In the genomic region with DNA sequence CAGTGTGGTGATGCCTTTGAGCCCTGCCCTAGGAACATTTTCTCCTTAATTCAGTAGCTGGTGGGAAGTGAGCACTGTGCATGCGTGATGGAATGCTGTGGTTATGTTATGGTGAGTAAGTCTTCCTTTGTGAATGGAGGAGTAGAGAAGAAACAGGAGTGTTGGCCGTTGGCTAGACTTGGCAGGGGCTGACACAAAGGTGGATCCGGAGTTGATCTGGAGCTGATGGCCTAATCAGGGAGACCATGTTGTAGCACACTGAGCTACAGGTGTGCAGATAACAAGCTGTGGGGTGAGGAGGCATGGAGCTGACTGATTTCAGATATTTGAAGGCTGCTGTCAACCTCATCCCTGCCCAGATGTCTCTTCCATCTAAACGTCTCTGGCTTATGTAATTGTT, we compare ENCODE assay signal across 14 cellular contexts.
DNase-seq lines count a peak whose midpoint lies in the region; ATAC-seq and TF ChIP-seq lines count a peak whose summit lies in the region.
"Had no signal": no experiment of that assay in that cellular context is flagged by ENCODE, and none has a peak within 500 bp of the region (broad histone marks: within the 10 kb centered on the region; RNA-seq: fewer than 3 reads in every experiment).

No MANE protein-coding gene starts in this region.

- H3K9me3 ChIP-seq in GM23248 (ENCODE audit: low read depth), result no peaks in the 10 kb centered on the region

- no peaks in the 10 kb centered on the region for H3K79me2 ChIP-seq in GM23248 (ENCODE audit: insufficient read depth)

- DNase-seq in GM23248, result peak; percentile 80
- peak; percentile 16 for DNase-seq in RWPE1 (ENCODE audit: low spot score)
- peak; percentile 72 for DNase-seq in epithelial cell of esophagus (ENCODE audit: low read depth)
- DNase-seq in stimulated activated naive B cell treated with anti-CD40 and anti-IgM and Interleukin-4, amounts not matched to agents 10 μg/mL and 1 μg/mL and 100 μg/mL, for 72 hours, result no peak
- DNase-seq in effector CD8-positive, alpha-beta T cell (lab: John Stamatoyannopoulos, UW), result no peak
- no peak for DNase-seq in activated CD4-positive, alpha-beta T cell treated with anti-CD3 and anti-CD28 coated beads, Interleukin-2, amount 10 ng/mL, durations not matched to agents 24 days and 14 days
- DNase-seq in lower leg skin (ENCODE audit: low spot score in 2 of 2), result no peak
- DNase-seq: activated naive CD4-positive, alpha-beta T cell treated with anti-CD3 and anti-CD28 coated beads for 36 hours; Calu3; NCI-H187 treated with DMSO at 0.1 percent for 48 hours; SHP77; stimulated activated naive CD8-positive, alpha-beta T cell treated with anti-CD3 and anti-CD28 coated beads, Interleukin-15, Interleukin-2, amounts not matched to agents 100 U/mL and 50 U/mL, for 24 hours had no signal

- no peaks in the 10 kb centered on the region for H3K36me3 ChIP-seq in GM23248 (ENCODE audit: low read depth)

- TF ChIP-seq POLR2A in lower leg skin (IDR thresholded peaks at IDR 0.05), result no peak

- H3K9me3 Mint-ChIP-seq in stimulated activated naive B cell treated with anti-CD40 and anti-IgM and Interleukin-4, amounts not matched to agents 10 μg/mL and 1 μg/mL and 100 μg/mL, for 72 hours, result no peaks in the 10 kb centered on the region
- no peaks in the 10 kb centered on the region for H3K9me3 Mint-ChIP-seq in activated CD4-positive, alpha-beta T cell treated with anti-CD3 and anti-CD28 coated beads, Interleukin-2, amount 10 ng/mL, durations not matched to agents 24 days and 14 days
- H3K9me3 Mint-ChIP-seq: activated naive CD4-positive, alpha-beta T cell treated with anti-CD3 and anti-CD28 coated beads for 36 hours had no signal

- peak overlapping the region; percentile 25 for H3K27ac Mint-ChIP-seq in stimulated activated naive B cell treated with anti-CD40 and anti-IgM and Interleukin-4, amounts not matched to agents 10 μg/mL and 1 μg/mL and 100 μg/mL, for 72 hours
- H3K27ac Mint-ChIP-seq in activated CD4-positive, alpha-beta T cell treated with anti-CD3 and anti-CD28 coated beads, Interleukin-2, amount 10 ng/mL, durations not matched to agents 24 days and 14 days, result no peak overlapping the region
- H3K27ac Mint-ChIP-seq: activated naive CD4-positive, alpha-beta T cell treated with anti-CD3 and anti-CD28 coated beads for 36 hours had no signal

- intact Hi-C loops in activated CD4-positive, alpha-beta T cell treated with anti-CD3 and anti-CD28 coated beads, Interleukin-2, amount 10 ng/mL, durations not matched to agents 24 days and 14 days (cut with micrococcal nuclease), result no loop called here
- intact Hi-C loops in lower leg skin (cut with DNase I; ENCODE audit: low total_unique reads), result no loop called here

- no peaks in the 10 kb centered on the region for H3K36me3 Mint-ChIP-seq in stimulated activated naive B cell treated with anti-CD40 and anti-IgM and Interleukin-4, amounts not matched to agents 10 μg/mL and 1 μg/mL and 100 μg/mL, for 72 hours
- H3K36me3 Mint-ChIP-seq in activated CD4-positive, alpha-beta T cell treated with anti-CD3 and anti-CD28 coated beads, Interleukin-2, amount 10 ng/mL, durations not matched to agents 24 days and 14 days (ENCODE audit: low read depth), result no peaks in the 10 kb centered on the region

- no peak overlapping the region for H3K4me3 Mint-ChIP-seq in stimulated activated naive B cell treated with anti-CD40 and anti-IgM and Interleukin-4, amounts not matched to agents 10 μg/mL and 1 μg/mL and 100 μg/mL, for 72 hours
- no peak overlapping the region for H3K4me3 Mint-ChIP-seq in activated CD4-positive, alpha-beta T cell treated with anti-CD3 and anti-CD28 coated beads, Interleukin-2, amount 10 ng/mL, durations not matched to agents 24 days and 14 days
- H3K4me3 Mint-ChIP-seq: activated naive CD4-positive, alpha-beta T cell treated with anti-CD3 and anti-CD28 coated beads for 36 hours had no signal

- peak overlapping the region; percentile 3; the same call in 1 of the 2 replicates for H2AFZ ChIP-seq in GM23248

- in situ Hi-C loops in GM23248 (cut with MboI), result no loop called here

- no peak overlapping the region for H3K4me3 ChIP-seq in GM23248
- H3K4me3 ChIP-seq in epithelial cell of esophagus (ENCODE audit: low read length), result no peak overlapping the region
- no peak overlapping the region for H3K4me3 ChIP-seq in lower leg skin (ENCODE audit: low read depth, poor library complexity, severe bottlenecking)
- H3K4me3 ChIP-seq: lung had no signal

- WGBS in GM23248 (ENCODE audit: low coverage in 1 of 2, low lambda C conversion rate in 2 of 2, missing lambda C conversion rate in 2 of 2), 2 experiments, result 45 to 67% methylated on average over 4 of the region's 4 CpGs
- 85 to 86% methylated on average over 4 of the region's 4 CpGs for whole genome bisulfite sequencing in lower leg skin, 2 donors

- H3K27ac ChIP-seq in GM23248 (no peak overlapping the region), RWPE1 (no peak overlapping the region)

- peaks cover 16% of the 10 kb centered on the region for H3F3A ChIP-seq in GM23248 (ENCODE audit: insufficient read depth)

- POLR2A ChIA-PET in RWPE1 (lab: Yijun Ruan, JAX; ENCODE audit: low non-redundant PET), result no interaction called here

- no peak overlapping the region for H3K9ac ChIP-seq in GM23248

- no peaks in the 10 kb centered on the region for H3K27me3 ChIP-seq in GM23248 (replicated peaks; ENCODE audit: insufficient read depth)

- peaks cover 0 to 8% of the 10 kb centered on the region in 2 donors for H3K4me1 Mint-ChIP-seq in stimulated activated naive B cell treated with anti-CD40 and anti-IgM and Interleukin-4, amounts not matched to agents 10 μg/mL and 1 μg/mL and 100 μg/mL, for 72 hours
- no peaks in the 10 kb centered on the region for H3K4me1 Mint-ChIP-seq in activated CD4-positive, alpha-beta T cell treated with anti-CD3 and anti-CD28 coated beads, Interleukin-2, amount 10 ng/mL, durations not matched to agents 24 days and 14 days

- H3K4me2 ChIP-seq in GM23248 (ENCODE audit: unreplicated experiment), result peak overlapping the region; percentile 1

- CTCF ChIA-PET in RWPE1 (lab: Yijun Ruan, JAX), result interaction anchor here (0.6 to 1.3 kb wide), 6 partner anchors 25 to 1203 kb away, joined by 3 to 5 read pairs (median 4); a partner anchor contains a TSS

- TF ChIP-seq CTCF in RWPE1 (conservative IDR thresholded peaks at IDR 0.05; ENCODE audit: low read depth) (no peak), epithelial cell of esophagus (IDR thresholded peaks at IDR 0.05; ENCODE audit: insufficient read depth, low read depth, low read length, missing control alignments) (no peak), lower leg skin (IDR thresholded peaks at IDR 0.05) (no peak)

- H3K9me2 ChIP-seq in GM23248 (ENCODE audit: insufficient read depth), result no peaks in the 10 kb centered on the region

- no peaks in the 10 kb centered on the region for H3K27me3 Mint-ChIP-seq in stimulated activated naive B cell treated with anti-CD40 and anti-IgM and Interleukin-4, amounts not matched to agents 10 μg/mL and 1 μg/mL and 100 μg/mL, for 72 hours
- no peaks in the 10 kb centered on the region for H3K27me3 Mint-ChIP-seq in activated CD4-positive, alpha-beta T cell treated with anti-CD3 and anti-CD28 coated beads, Interleukin-2, amount 10 ng/mL, durations not matched to agents 24 days and 14 days

- no peak for ATAC-seq in stimulated activated naive B cell treated with anti-CD40 and anti-IgM and Interleukin-4, amounts not matched to agents 10 μg/mL and 1 μg/mL and 100 μg/mL, for 72 hours (replicated peaks)
- ATAC-seq: HCT116; stimulated activated naive CD8-positive, alpha-beta T cell treated with anti-CD3 and anti-CD28 coated beads, Interleukin-15, Interleukin-2, amounts not matched to agents 100 U/mL and 50 U/mL, for 24 hours had no signal

- H4K20me1 ChIP-seq in GM23248 (ENCODE audit: insufficient read depth), result no peaks in the 10 kb centered on the region

- H3K4me1 ChIP-seq in GM23248 (ENCODE audit: insufficient read depth), result peaks cover 15% of the 10 kb centered on the region

Comparison
In these comparisons a context has a peak if more than half of its experiments do, and no peak if none do; other contexts are left out.
1. DNase-seq: peak in GM23248 (single experiment), RWPE1 (single experiment) and epithelial cell of esophagus (single experiment); none in stimulated activated naive B cell treated with anti-CD40 and anti-IgM and Interleukin-4, amounts not matched to agents 10 μg/mL and 1 μg/mL and 100 μg/mL, for 72 hours (single experiment), effector CD8-positive, alpha-beta T cell (single experiment), activated CD4-positive, alpha-beta T cell treated with anti-CD3 and anti-CD28 coated beads, Interleukin-2, amount 10 ng/mL, durations not matched to agents 24 days and 14 days (single experiment) and lower leg skin (0 of 2).